Comparison of ENCODE assay signal across 20 cellular contexts in the genomic region with DNA sequence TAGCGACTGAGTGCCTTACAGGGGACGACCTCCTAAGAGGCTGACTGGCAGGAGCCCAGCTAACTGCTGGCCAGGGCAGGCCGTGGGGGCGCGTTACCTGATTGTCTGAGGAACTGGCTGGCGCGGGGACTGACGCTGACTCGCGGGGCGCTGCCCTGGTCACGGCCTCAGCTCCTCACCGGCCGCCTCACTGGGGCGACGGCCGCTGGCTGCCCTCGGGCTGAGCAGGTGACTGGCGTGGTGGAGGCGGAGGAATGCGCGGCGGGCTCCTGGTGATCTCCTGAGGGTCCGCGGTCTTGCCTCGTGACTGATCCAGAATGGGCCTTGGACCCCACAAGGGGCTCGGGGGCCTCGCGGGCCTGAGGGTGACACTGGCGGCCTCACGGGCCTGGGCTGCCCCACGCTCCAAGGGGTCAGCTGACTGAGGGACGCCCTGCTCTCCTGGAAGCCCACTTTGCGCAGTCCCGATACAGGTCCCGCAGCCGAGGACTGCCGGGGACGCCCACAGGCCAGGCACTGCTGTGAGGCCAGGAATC. TPM values are rescaled to one million over a fixed set of nuclear protein-coding genes. Genes with fewer than 3 reads are reported as not detected.
DNase-seq lines count a peak whose midpoint lies in the region; ATAC-seq and TF ChIP-seq lines count a peak whose summit lies in the region.
"Had no signal": no experiment of that assay in that cellular context is flagged by ENCODE, and none has a peak within 500 bp of the region (broad histone marks: within the 10 kb centered on the region; RNA-seq: fewer than 3 reads in every experiment).

No MANE protein-coding gene starts in this region.

- H3K4me3 Mint-ChIP-seq in activated CD8-positive, alpha-beta memory T cell treated with anti-CD3 and anti-CD28 coated beads, Interleukin-2, amount 10 ng/mL, durations not matched to agents 7 days and 5 days, result no peak overlapping the region
- H3K4me3 Mint-ChIP-seq in chondrocyte (ENCODE audit: unreplicated experiment), result no peak overlapping the region
- no peak overlapping the region for H3K4me3 Mint-ChIP-seq in neural progenitor cell
- H3K4me3 Mint-ChIP-seq: HFFc6 had no signal

- no peaks in the 10 kb centered on the region for H3K4me1 ChIP-seq in neural progenitor cell
- H3K4me1 ChIP-seq: SJCRH30 had no signal

- no peak for ATAC-seq in activated CD8-positive, alpha-beta memory T cell treated with anti-CD3 and anti-CD28 coated beads, Interleukin-2, amount 10 ng/mL, durations not matched to agents 7 days and 5 days
- ATAC-seq in GM21390 (IDR thresholded peaks at IDR 0.05; ENCODE audit: unreplicated experiment) (no peak), HG03442 (IDR thresholded peaks at IDR 0.05; ENCODE audit: unreplicated experiment) (no peak)

- no peaks in the 10 kb centered on the region for H3K9me3 Mint-ChIP-seq in activated CD8-positive, alpha-beta memory T cell treated with anti-CD3 and anti-CD28 coated beads, Interleukin-2, amount 10 ng/mL, durations not matched to agents 7 days and 5 days (ENCODE audit: low read depth)
- H3K9me3 Mint-ChIP-seq in chondrocyte (ENCODE audit: low read depth) (no peaks in the 10 kb centered on the region), neural progenitor cell (no peaks in the 10 kb centered on the region)

- no peaks in the 10 kb centered on the region for H3K36me3 Mint-ChIP-seq in activated CD8-positive, alpha-beta memory T cell treated with anti-CD3 and anti-CD28 coated beads, Interleukin-2, amount 10 ng/mL, durations not matched to agents 7 days and 5 days
- H3K36me3 Mint-ChIP-seq in chondrocyte (ENCODE audit: low read depth) (no peaks in the 10 kb centered on the region), neural progenitor cell (no peaks in the 10 kb centered on the region)

- no peaks in the 10 kb centered on the region for H4K20me1 ChIP-seq in neural progenitor cell (ENCODE audit: low read depth)

- no peak overlapping the region for H3K27ac Mint-ChIP-seq in activated CD8-positive, alpha-beta memory T cell treated with anti-CD3 and anti-CD28 coated beads, Interleukin-2, amount 10 ng/mL, durations not matched to agents 7 days and 5 days
- no peak overlapping the region for H3K27ac Mint-ChIP-seq in chondrocyte (ENCODE audit: unreplicated experiment)
- H3K27ac Mint-ChIP-seq in neural progenitor cell, result no peak overlapping the region
- H3K27ac Mint-ChIP-seq: HFFc6 had no signal

- CTCF ChIA-PET in activated CD8-positive, alpha-beta memory T cell treated with anti-CD3 and anti-CD28 coated beads, Interleukin-2, amount 10 ng/mL, durations not matched to agents 7 days and 5 days (lab: Charles Lee), result no interaction called here

- peaks cover 43% of the 10 kb centered on the region for H3K27me3 ChIP-seq in neural progenitor cell

- no peak overlapping the region for H3K4me3 ChIP-seq in neural progenitor cell
- H3K4me3 ChIP-seq: SJCRH30 had no signal

- no peak overlapping the region for H3K9ac ChIP-seq in neural progenitor cell
- H3K9ac ChIP-seq: KMS-11 had no signal

- TF ChIP-seq CTCF in chondrocyte (IDR thresholded peaks at IDR 0.05) (no peak), neural progenitor cell (IDR thresholded peaks at IDR 0.05) (no peak)

- H3K4me2 ChIP-seq in neural progenitor cell, result no peak overlapping the region
- H3K4me2 ChIP-seq: KMS-11 had no signal

- no peak overlapping the region for H3K27ac ChIP-seq in neural progenitor cell
- H3K27ac ChIP-seq: KMS-11, SJCRH30 had no signal

- H3K4me1 Mint-ChIP-seq in activated CD8-positive, alpha-beta memory T cell treated with anti-CD3 and anti-CD28 coated beads, Interleukin-2, amount 10 ng/mL, durations not matched to agents 7 days and 5 days, result peaks cover 13% of the 10 kb centered on the region
- H3K4me1 Mint-ChIP-seq in chondrocyte (ENCODE audit: low read depth) (no peaks in the 10 kb centered on the region), neural progenitor cell (no peaks in the 10 kb centered on the region)

- H3K79me2 ChIP-seq in neural progenitor cell (ENCODE audit: low read depth), result no peaks in the 10 kb centered on the region

- DNase-seq in activated CD8-positive, alpha-beta memory T cell treated with anti-CD3 and anti-CD28 coated beads, Interleukin-2, amount 50 U/mL, for 48 hours, result peak; percentile 38
- DNase-seq in activated CD8-positive, alpha-beta memory T cell treated with anti-CD3 and anti-CD28 coated beads, Interleukin-2, amount 10 ng/mL, durations not matched to agents 7 days and 5 days, result no peak
- DNase-seq in chondrocyte (ENCODE audit: low spot score) (peak; percentile 90), neural progenitor cell (ENCODE audit: low spot score) (no peak), mucosa of gallbladder (ENCODE audit: low spot score) (no peak)
- DNase-seq: EL, HFFc6, NCI-H1105 treated with DMSO at 0.1 percent for 48 hours, NCI-H1694, NCI-H2081, NCI-H2171, NCI-H345, NCI-H524, SJCRH30 had no signal

- peak overlapping the region; percentile 63 for H2AFZ ChIP-seq in neural progenitor cell (replicated peaks)

- peaks cover 49% of the 10 kb centered on the region for H3K27me3 Mint-ChIP-seq in activated CD8-positive, alpha-beta memory T cell treated with anti-CD3 and anti-CD28 coated beads, Interleukin-2, amount 10 ng/mL, durations not matched to agents 7 days and 5 days
- H3K27me3 Mint-ChIP-seq in chondrocyte (ENCODE audit: low read depth) (peaks cover 7% of the 10 kb centered on the region), neural progenitor cell (ENCODE audit: insufficient read depth, low read depth) (peaks cover 5% of the 10 kb centered on the region)

- H3K36me3 ChIP-seq in neural progenitor cell, result no peaks in the 10 kb centered on the region
- H3K36me3 ChIP-seq: SJCRH30 had no signal

- H3F3A ChIP-seq in neural progenitor cell (ENCODE audit: low read depth), result no peaks in the 10 kb centered on the region

- H3K9me3 ChIP-seq in neural progenitor cell (ENCODE audit: low read depth), result no peaks in the 10 kb centered on the region
- H3K9me3 ChIP-seq: SJCRH30 had no signal

RNA-seq across cellular contexts. Expression of a gene that starts 39.3 kb away (rescaled TPM):
- not detected for total RNA-seq in activated CD8-positive, alpha-beta memory T cell treated with anti-CD3 and anti-CD28 coated beads, Interleukin-2, amount 10 ng/mL, durations not matched to agents 7 days and 5 days
- total RNA-seq in chondrocyte (not detected in 3 replicates), neural progenitor cell (ENCODE audit: low replicate concordance) (not detected in 2 replicates), mucosa of gallbladder (3.5 TPM)
- total RNA-seq: A172, H9, HFFc6, OCI-LY7, SJCRH30 had no signal

RNA-seq across cellular contexts. Expression of a gene that starts 43.4 kb away (rescaled TPM):
- total RNA-seq in activated CD8-positive, alpha-beta memory T cell treated with anti-CD3 and anti-CD28 coated beads, Interleukin-2, amount 10 ng/mL, durations not matched to agents 7 days and 5 days, result 1 to 10 TPM in 1 of 2 experiments, under 1 TPM in 1; 0.96 to 6.2 TPM
- total RNA-seq in chondrocyte (not detected in 3 replicates), neural progenitor cell (ENCODE audit: low replicate concordance) (not detected in 2 replicates), mucosa of gallbladder (8.3 TPM)
- total RNA-seq: HFFc6, OCI-LY7 had no signal

RNA-seq across cellular contexts. Expression of a gene that starts 56.7 kb away (rescaled TPM):
- total RNA-seq in activated CD8-positive, alpha-beta memory T cell treated with anti-CD3 and anti-CD28 coated beads, Interleukin-2, amount 10 ng/mL, durations not matched to agents 7 days and 5 days, result under 1 TPM in 1 of 2 experiments, not detected in 1; 0.26 TPM
- total RNA-seq in chondrocyte (not detected in 3 replicates), neural progenitor cell (ENCODE audit: low replicate concordance) (not detected in 2 replicates), mucosa of gallbladder (6.3 TPM)
- total RNA-seq: A172, H9, HFFc6, OCI-LY7, SJCRH30 had no signal

Comparison
In these comparisons a context has a peak if more than half of its experiments do, and no peak if none do; other contexts are left out.
1. DNase-seq: peak in activated CD8-positive, alpha-beta memory T cell treated with anti-CD3 and anti-CD28 coated beads, Interleukin-2, amount 50 U/mL, for 48 hours (single experiment) and chondrocyte (single experiment); none in activated CD8-positive, alpha-beta memory T cell treated with anti-CD3 and anti-CD28 coated beads, Interleukin-2, amount 10 ng/mL, durations not matched to agents 7 days and 5 days (single experiment), neural progenitor cell (single experiment) and mucosa of gallbladder (single experiment).